23 cellular contexts compared by ENCODE assay signal in genomic region chr4:1060121-1060520, GRCh38. TPM values are rescaled to one million over a fixed set of nuclear protein-coding genes. Genes with fewer than 3 reads are reported as not detected.
"Had no signal": no experiment of that assay in that cellular context is flagged by ENCODE, and none has a peak within 500 bp of the region (broad histone marks: within the 10 kb centered on the region; RNA-seq: fewer than 3 reads in every experiment).

No MANE protein-coding gene starts in this region.

- H3K27ac Mint-ChIP-seq: memory B cell; mesothelial cell of epicardium; natural killer cell treated with Interleukin-12 subunit alpha and Interleukin-12 subunit beta and Interleukin-15 and Interleukin-18, amount 100 ng/mL, for 72 hours; neural progenitor cell; progenitor cell of endocrine pancreas had no signal

- H3K4me3 ChIP-seq: colonic mucosa, esophagus muscularis mucosa, gastroesophageal sphincter, left ventricle myocardium inferior, lower lobe of right lung, neural progenitor cell, ovary, stomach had no signal

- H3K9me3 ChIP-seq: colonic mucosa, esophagus muscularis mucosa, gastroesophageal sphincter, left ventricle myocardium inferior, lower lobe of right lung, ovary, stomach had no signal

- H3K9me3 Mint-ChIP-seq: immature natural killer cell; mesothelial cell of epicardium; natural killer cell treated with Interleukin-12 subunit alpha and Interleukin-12 subunit beta and Interleukin-15 and Interleukin-18, amount 100 ng/mL, for 72 hours; neural progenitor cell had no signal

- ATAC-seq: gastroesophageal sphincter; left cardiac atrium; lower lobe of right lung; natural killer cell treated with Interleukin-12 subunit alpha and Interleukin-12 subunit beta and Interleukin-15 and Interleukin-18, amount 100 ng/mL, for 72 hours; right cardiac atrium had no signal

- H3K36me3 ChIP-seq: colonic mucosa, esophagus muscularis mucosa, gastroesophageal sphincter, left ventricle myocardium inferior, lower lobe of right lung, neural progenitor cell, ovary, stomach had no signal

- H3K36me3 Mint-ChIP-seq: immature natural killer cell; mesothelial cell of epicardium; natural killer cell treated with Interleukin-12 subunit alpha and Interleukin-12 subunit beta and Interleukin-15 and Interleukin-18, amount 100 ng/mL, for 72 hours; neural progenitor cell had no signal

- DNase-seq: cerebellar nuclear complex; colonic mucosa; effector CD8-positive, alpha-beta T cell; immature natural killer cell; kidney; left cardiac atrium; left ventricle myocardium inferior; lower lobe of right lung; nucleus accumbens; right cardiac atrium; stimulated activated CD4-positive, alpha-beta T cell treated with anti-CD3 and anti-CD28 coated beads, Interleukin-12 subunit alpha, Interleukin-12 subunit beta, amount 100 ng/mL, for 4 hours; stimulated activated naive CD4-positive, alpha-beta T cell; stomach; substantia nigra; trophoblast cell had no signal

- H3K4me1 ChIP-seq: colonic mucosa had no signal

- H3K4me3 Mint-ChIP-seq: immature natural killer cell; memory B cell; mesothelial cell of epicardium; natural killer cell treated with Interleukin-12 subunit alpha and Interleukin-12 subunit beta and Interleukin-15 and Interleukin-18, amount 100 ng/mL, for 72 hours; neural progenitor cell had no signal

- H3K4me1 Mint-ChIP-seq: mesothelial cell of epicardium had no signal

RNA-seq across cellular contexts. Expression of gene RNF212, which starts 53.2 kb away (rescaled TPM):
- total RNA-seq: left ventricle myocardium inferior had no signal
